Comparison of ENCODE assay signal across 1 cellular context in genomic region chr17:60091109-60091508, GRCh38.
TF ChIP-seq lines count a peak whose summit lies in the region.

No MANE protein-coding gene starts in this region.

TF ChIP-seq in A549, 52 proteins besides CTCF, POLR2A, EP300 and RAD21 (continued from another document):
- TF ChIP-seq NFE2L2 (conservative IDR thresholded peaks at IDR 0.05; ENCODE audit: low read length) (no peak), CHD2 (IDR thresholded peaks at IDR 0.05; ENCODE audit: low read length, partially characterized antibody) (no peak), E2F6 (IDR thresholded peaks at IDR 0.05; ENCODE audit: borderline replicate concordance, low read depth) (no peak), BHLHE40 (IDR thresholded peaks at IDR 0.05; ENCODE audit: low read depth, low read length) (no peak)
